Comparison of ENCODE assay signal across 2 cellular contexts in genomic region chr14:89291351-89291940, GRCh38.
TF ChIP-seq lines count a peak whose summit lies in the region.

No MANE protein-coding gene starts in this region.

TF ChIP-seq in GM23338, 12 proteins besides CTCF, POLR2A, EP300 and RAD21 (continued from another document):
- TF ChIP-seq, protein P1, sequence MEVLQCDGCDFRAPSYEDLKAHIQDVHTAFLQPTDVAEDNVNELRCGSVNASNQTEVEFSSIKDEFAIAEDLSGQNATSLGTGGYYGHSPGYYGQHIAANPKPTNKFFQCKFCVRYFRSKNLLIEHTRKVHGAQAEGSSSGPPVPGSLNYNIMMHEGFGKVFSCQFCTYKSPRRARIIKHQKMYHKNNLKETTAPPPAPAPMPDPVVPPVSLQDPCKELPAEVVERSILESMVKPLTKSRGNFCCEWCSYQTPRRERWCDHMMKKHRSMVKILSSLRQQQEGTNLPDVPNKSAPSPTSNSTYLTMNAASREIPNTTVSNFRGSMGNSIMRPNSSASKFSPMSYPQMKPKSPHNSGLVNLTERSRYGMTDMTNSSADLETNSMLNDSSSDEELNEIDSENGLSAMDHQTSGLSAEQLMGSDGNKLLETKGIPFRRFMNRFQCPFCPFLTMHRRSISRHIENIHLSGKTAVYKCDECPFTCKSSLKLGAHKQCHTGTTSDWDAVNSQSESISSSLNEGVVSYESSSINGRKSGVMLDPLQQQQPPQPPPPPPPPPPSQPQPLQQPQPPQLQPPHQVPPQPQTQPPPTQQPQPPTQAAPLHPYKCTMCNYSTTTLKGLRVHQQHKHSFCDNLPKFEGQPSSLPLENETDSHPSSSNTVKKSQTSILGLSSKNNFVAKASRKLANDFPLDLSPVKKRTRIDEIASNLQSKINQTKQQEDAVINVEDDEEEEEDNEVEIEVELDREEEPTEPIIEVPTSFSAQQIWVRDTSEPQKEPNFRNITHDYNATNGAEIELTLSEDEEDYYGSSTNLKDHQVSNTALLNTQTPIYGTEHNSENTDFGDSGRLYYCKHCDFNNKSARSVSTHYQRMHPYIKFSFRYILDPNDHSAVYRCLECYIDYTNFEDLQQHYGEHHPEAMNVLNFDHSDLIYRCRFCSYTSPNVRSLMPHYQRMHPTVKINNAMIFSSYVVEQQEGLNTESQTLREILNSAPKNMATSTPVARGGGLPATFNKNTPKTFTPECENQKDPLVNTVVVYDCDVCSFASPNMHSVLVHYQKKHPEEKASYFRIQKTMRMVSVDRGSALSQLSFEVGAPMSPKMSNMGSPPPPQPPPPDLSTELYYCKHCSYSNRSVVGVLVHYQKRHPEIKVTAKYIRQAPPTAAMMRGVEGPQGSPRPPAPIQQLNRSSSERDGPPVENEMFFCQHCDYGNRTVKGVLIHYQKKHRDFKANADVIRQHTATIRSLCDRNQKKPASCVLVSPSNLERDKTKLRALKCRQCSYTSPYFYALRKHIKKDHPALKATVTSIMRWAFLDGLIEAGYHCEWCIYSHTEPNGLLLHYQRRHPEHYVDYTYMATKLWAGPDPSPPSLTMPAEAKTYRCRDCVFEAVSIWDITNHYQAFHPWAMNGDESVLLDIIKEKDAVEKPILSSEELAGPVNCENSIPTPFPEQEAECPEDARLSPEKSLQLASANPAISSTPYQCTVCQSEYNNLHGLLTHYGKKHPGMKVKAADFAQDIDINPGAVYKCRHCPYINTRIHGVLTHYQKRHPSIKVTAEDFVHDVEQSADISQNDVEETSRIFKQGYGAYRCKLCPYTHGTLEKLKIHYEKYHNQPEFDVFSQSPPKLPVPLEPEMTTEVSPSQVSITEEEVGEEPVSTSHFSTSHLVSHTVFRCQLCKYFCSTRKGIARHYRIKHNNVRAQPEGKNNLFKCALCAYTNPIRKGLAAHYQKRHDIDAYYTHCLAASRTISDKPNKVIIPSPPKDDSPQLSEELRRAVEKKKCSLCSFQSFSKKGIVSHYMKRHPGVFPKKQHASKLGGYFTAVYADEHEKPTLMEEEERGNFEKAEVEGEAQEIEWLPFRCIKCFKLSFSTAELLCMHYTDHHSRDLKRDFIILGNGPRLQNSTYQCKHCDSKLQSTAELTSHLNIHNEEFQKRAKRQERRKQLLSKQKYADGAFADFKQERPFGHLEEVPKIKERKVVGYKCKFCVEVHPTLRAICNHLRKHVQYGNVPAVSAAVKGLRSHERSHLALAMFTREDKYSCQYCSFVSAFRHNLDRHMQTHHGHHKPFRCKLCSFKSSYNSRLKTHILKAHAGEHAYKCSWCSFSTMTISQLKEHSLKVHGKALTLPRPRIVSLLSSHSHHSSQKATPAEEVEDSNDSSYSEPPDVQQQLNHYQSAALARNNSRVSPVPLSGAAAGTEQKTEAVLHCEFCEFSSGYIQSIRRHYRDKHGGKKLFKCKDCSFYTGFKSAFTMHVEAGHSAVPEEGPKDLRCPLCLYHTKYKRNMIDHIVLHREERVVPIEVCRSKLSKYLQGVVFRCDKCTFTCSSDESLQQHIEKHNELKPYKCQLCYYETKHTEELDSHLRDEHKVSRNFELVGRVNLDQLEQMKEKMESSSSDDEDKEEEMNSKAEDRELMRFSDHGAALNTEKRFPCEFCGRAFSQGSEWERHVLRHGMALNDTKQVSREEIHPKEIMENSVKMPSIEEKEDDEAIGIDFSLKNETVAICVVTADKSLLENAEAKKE (CRISPR knock-in tag; IDR thresholded peaks at IDR 0.05), result no peak
- TF ChIP-seq JUNB (IDR thresholded peaks at IDR 0.05; ENCODE audit: unreplicated experiment) (no peak), EZH2phosphoT487 (IDR thresholded peaks at IDR 0.05; ENCODE audit: unreplicated experiment) (no peak), POLR2AphosphoS5 (IDR thresholded peaks at IDR 0.05; ENCODE audit: low read depth) (no peak)

TF ChIP-seq in H1, 55 proteins besides CTCF, POLR2A, EP300 and RAD21 (continued from another document):
- TF ChIP-seq SP2 (IDR thresholded peaks at IDR 0.05; ENCODE audit: low read length) (no peak), FOSL1 (IDR thresholded peaks at IDR 0.05; ENCODE audit: insufficient read depth, low read depth, low read length) (no peak)
